Comparison of ENCODE assay signal across 1 cellular context in the genomic region with DNA sequence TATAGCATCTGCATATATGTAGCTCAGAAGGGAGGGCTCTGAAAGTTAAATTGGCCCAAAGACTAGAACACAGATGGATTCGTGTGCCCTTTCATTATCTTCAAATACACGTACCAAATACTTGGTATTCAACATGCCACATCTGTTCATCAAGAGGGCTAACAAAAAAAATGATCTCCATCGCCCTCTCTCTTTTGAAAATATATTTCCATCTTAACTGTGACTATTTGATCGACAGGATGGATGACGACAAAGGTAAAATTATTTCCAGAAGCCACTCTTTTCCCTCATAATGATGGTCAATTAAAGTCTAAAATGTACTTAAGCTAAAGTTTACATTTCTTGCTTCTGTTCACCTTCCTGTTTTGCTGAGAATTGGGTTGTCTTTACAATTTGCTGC.
TF ChIP-seq lines count a peak whose summit lies in the region.

No MANE protein-coding gene starts in this region.

TF ChIP-seq in GM12878, 131 proteins besides CTCF, POLR2A, EP300 and RAD21:
- TF ChIP-seq ZNF592 (IDR thresholded peaks at IDR 0.05): no peak
- TF ChIP-seq CEBPZ (IDR thresholded peaks at IDR 0.05; ENCODE audit: low read depth, low read length): no peak
- no peak for TF ChIP-seq GATAD2B (conservative IDR thresholded peaks at IDR 0.05; ENCODE audit: low read depth)
- no peak for TF ChIP-seq FOXK2 (IDR thresholded peaks at IDR 0.05)
- no peak for TF ChIP-seq RB1 (IDR thresholded peaks at IDR 0.05; ENCODE audit: borderline replicate concordance)
- TF ChIP-seq RAD51 (IDR thresholded peaks at IDR 0.05): no peak
- TF ChIP-seq, protein P1, sequence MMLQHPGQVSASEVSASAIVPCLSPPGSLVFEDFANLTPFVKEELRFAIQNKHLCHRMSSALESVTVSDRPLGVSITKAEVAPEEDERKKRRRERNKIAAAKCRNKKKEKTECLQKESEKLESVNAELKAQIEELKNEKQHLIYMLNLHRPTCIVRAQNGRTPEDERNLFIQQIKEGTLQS (IDR thresholded peaks at IDR 0.05; ENCODE audit: borderline replicate concordance, extremely low read depth, low read depth, low read length): no peak
- TF ChIP-seq CBX3 (IDR thresholded peaks at IDR 0.05; ENCODE audit: borderline replicate concordance, low read depth): no peak
- TF ChIP-seq IRF3 (IDR thresholded peaks at IDR 0.05): no peak
- no peak for TF ChIP-seq BRCA1 (IDR thresholded peaks at IDR 0.05; ENCODE audit: low read depth, low read length)
- TF ChIP-seq MYB (IDR thresholded peaks at IDR 0.05; ENCODE audit: borderline replicate concordance, low read depth, low read length): no peak
- TF ChIP-seq, protein P2, sequence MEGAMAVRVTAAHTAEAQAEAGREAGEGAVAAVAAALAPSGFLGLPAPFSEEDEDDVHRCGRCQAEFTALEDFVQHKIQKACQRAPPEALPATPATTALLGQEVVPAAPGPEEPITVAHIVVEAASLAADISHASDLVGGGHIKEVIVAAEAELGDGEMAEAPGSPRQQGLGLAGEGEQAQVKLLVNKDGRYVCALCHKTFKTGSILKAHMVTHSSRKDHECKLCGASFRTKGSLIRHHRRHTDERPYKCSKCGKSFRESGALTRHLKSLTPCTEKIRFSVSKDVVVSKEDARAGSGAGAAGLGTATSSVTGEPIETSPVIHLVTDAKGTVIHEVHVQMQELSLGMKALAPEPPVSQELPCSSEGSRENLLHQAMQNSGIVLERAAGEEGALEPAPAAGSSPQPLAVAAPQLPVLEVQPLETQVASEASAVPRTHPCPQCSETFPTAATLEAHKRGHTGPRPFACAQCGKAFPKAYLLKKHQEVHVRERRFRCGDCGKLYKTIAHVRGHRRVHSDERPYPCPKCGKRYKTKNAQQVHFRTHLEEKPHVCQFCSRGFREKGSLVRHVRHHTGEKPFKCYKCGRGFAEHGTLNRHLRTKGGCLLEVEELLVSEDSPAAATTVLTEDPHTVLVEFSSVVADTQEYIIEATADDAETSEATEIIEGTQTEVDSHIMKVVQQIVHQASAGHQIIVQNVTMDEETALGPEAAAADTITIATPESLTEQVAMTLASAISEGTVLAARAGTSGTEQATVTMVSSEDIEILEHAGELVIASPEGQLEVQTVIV (IDR thresholded peaks at IDR 0.05; ENCODE audit: borderline replicate concordance, partially characterized antibody): no peak
- no peak for TF ChIP-seq WRNIP1 (IDR thresholded peaks at IDR 0.05; ENCODE audit: borderline replicate concordance, low read depth, low read length)
- no peak for TF ChIP-seq POLR2AphosphoS2 (IDR thresholded peaks at IDR 0.05; ENCODE audit: low read depth, low read length)
